ENCODE assay signal across 13 cellular contexts in genomic region chr4:144049495-144050437, GRCh38. TPM values are rescaled to one million over a fixed set of nuclear protein-coding genes. Genes with fewer than 3 reads are reported as not detected.
"Had no signal": no experiment of that assay in that cellular context is flagged by ENCODE, and none has a peak within 500 bp of the region (broad histone marks: within the 10 kb centered on the region; RNA-seq: fewer than 3 reads in every experiment).

No MANE protein-coding gene starts in this region.

RNA-seq across cellular contexts. Expression of gene GYPB, which starts 30.6 kb away (rescaled TPM):
- total RNA-seq: activated CD4-positive, alpha-beta memory T cell treated with anti-CD3 and anti-CD28 coated beads, Interleukin-2, amount 10 ng/mL, durations not matched to agents 7 days and 5 days; activated CD4-positive, alpha-beta T cell treated with anti-CD3 and anti-CD28 coated beads for 36 hours; activated CD4-positive, alpha-beta T cell treated with anti-CD3 and anti-CD28 coated beads, Interleukin-2, amount 10 ng/mL, durations not matched to agents 7 days and 5 days; activated CD8-positive, alpha-beta T cell treated with anti-CD3 and anti-CD28 coated beads, Interleukin-2, amount 10 ng/mL, durations not matched to agents 7 days and 5 days; activated T-helper 2 cell treated with anti-CD3 and anti-CD28 coated beads, Interferon-gamma antibody, Interleukin-2, Interleukin-4, amounts not matched to agents 10 μg/mL and 5 μg/mL and 100 μg/mL, durations not matched to agents 14 hours and 24 hours and 36 hours; ascending aorta; bronchial epithelial cell; cardiac muscle cell; chondrocyte; T-helper 17 cell; T-helper 2 cell treated with Interferon-gamma antibody and Interleukin-4, amounts not matched to agents 100 ng/mL and 5 ng/mL, for 36 hours; WTC11 had no signal
- polyA plus RNA-seq: adipose tissue had no signal
